ENCODE assay signal across 10 cellular contexts in the genomic region with DNA sequence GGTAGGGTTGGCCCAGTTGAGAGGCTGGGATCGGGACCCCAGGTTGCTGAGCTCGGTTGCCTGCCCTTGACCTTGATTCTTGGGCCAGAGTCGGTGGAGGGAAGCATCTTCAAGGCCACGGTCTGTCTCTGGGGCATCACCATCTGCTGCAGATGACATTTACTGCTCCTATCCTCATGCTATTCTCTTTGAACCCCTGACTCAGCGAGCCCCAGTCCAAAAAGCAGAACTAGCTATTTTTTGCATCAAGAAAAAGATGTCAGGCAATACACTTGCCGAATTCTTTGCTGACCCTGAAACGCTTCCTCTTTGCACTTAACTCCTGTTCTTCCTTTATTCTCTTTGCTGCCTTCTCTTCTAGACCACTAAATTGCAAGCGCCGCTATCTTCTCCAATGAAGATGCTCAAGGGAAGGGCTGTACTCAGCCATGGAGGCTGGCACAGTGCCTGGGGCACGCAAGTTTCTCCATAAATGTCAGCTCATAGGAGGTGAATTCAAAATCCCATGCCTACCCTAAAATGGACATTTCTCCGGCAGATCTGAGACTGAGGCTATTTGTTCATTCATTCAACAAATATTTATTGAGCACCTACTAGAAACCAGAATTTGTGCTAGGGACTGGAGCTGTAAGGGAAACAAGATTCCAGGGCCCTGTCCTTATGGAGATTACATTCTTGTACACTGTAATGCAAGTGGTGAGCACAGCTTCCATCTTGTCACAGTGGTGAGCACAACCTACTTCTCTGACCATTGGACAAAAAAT. TPM values are rescaled to one million over a fixed set of nuclear protein-coding genes. Genes with fewer than 3 reads are reported as not detected.
DNase-seq lines count a peak whose midpoint lies in the region; ATAC-seq and TF ChIP-seq lines count a peak whose summit lies in the region.
"Had no signal": no experiment of that assay in that cellular context is flagged by ENCODE, and none has a peak within 500 bp of the region (broad histone marks: within the 10 kb centered on the region; RNA-seq: fewer than 3 reads in every experiment).

No MANE protein-coding gene starts in this region.

- H3K9me3 ChIP-seq in esophagus (ENCODE audit: control insufficient read depth in 2 of 2, insufficient read depth in 1 of 2, low read depth in 1 of 2, low read length in 1 of 2) (no peaks in the 10 kb centered on the region), smooth muscle cell (replicated peaks; ENCODE audit: low read depth) (no peaks in the 10 kb centered on the region)

- H3K27ac ChIP-seq in esophagus (ENCODE audit: low read depth in 2 of 2, low read length in 1 of 2), result peak overlapping the region; percentile 69 to 85
- H3K27ac ChIP-seq in smooth muscle cell (ENCODE audit: low read depth), result no peak overlapping the region

- no peaks in the 10 kb centered on the region for H3K79me2 ChIP-seq in smooth muscle cell (ENCODE audit: low read depth)

- H3K36me3 ChIP-seq in esophagus (ENCODE audit: control insufficient read depth in 2 of 2, insufficient read depth in 2 of 2, low read length in 1 of 2) (no peaks in the 10 kb centered on the region), smooth muscle cell (ENCODE audit: low read depth) (no peaks in the 10 kb centered on the region)

- H3K4me1 ChIP-seq in esophagus (ENCODE audit: control insufficient read depth in 2 of 2, insufficient read depth in 2 of 2, low read length in 1 of 2) (peaks cover 0 to 2% of the 10 kb centered on the region in 2 donors), smooth muscle cell (ENCODE audit: low read depth) (no peaks in the 10 kb centered on the region)

- no peak overlapping the region for H3K9ac ChIP-seq in smooth muscle cell (ENCODE audit: low read depth)

- DNase-seq in AG10803 (ENCODE audit: low read depth), result no peak
- DNase-seq in NB4 (ENCODE audit: low read depth), result peak; percentile 90
- no peak for DNase-seq in omental fat pad (ENCODE audit: low spot score)
- DNase-seq in smooth muscle cell (lab: John Stamatoyannopoulos, UW; ENCODE audit: unreplicated experiment), result no peak
- DNase-seq in activated effector memory CD4-positive, alpha-beta T cell treated with anti-CD3 and anti-CD28 coated beads, Interleukin-2, amount 50 U/mL, for 16 hours, result no peak
- DNase-seq in OCI-M2 (lab: John Stamatoyannopoulos, UW; ENCODE audit: unreplicated experiment), result no peak
- no peak for DNase-seq in AG08395 (ENCODE audit: low spot score)
- DNase-seq: CD4-positive, alpha-beta memory T cell; NCI-H2029 had no signal

- H3F3A ChIP-seq in smooth muscle cell (ENCODE audit: low read depth), result peaks cover 7% of the 10 kb centered on the region

- 61 to 71% methylated on average over 11 of the region's 11 CpGs for WGBS in esophagus, 2 donors
- 94% methylated on average over 11 of the region's 11 CpGs for WGBS in smooth muscle cell (ENCODE audit: low lambda C conversion rate)

- ATAC-seq in omental fat pad (ENCODE audit: low FRiP score), result peak; percentile 31

- H3K4me2 ChIP-seq in smooth muscle cell, result no peak overlapping the region

- no peaks in the 10 kb centered on the region for H4K20me1 ChIP-seq in smooth muscle cell (ENCODE audit: low read depth)

- H3K27me3 ChIP-seq in esophagus (ENCODE audit: control insufficient read depth in 1 of 2, insufficient read depth in 2 of 2, low read length in 2 of 2), result no peaks in the 10 kb centered on the region
- H3K27me3 ChIP-seq in smooth muscle cell (ENCODE audit: low read depth), result peaks cover 4% of the 10 kb centered on the region

- H3K4me3 ChIP-seq in AG10803 (ENCODE audit: low read length) (peak overlapping the region; percentile 18), NB4 (ENCODE audit: low read depth, low read length) (no peak overlapping the region), esophagus (ENCODE audit: low read depth in 1 of 2, low read length in 2 of 2) (no peak overlapping the region), smooth muscle cell (no peak overlapping the region)

- no peak for TF ChIP-seq POLR2A in NB4 (IDR thresholded peaks at IDR 0.05; ENCODE audit: extremely low read depth, insufficient read length)

- TF ChIP-seq CTCF in AG10803 (conservative IDR thresholded peaks at IDR 0.05; ENCODE audit: low read length) (no peak), NB4 (IDR thresholded peaks at IDR 0.05; ENCODE audit: low read depth, low read length) (no peak), omental fat pad (IDR thresholded peaks at IDR 0.05) (no peak), smooth muscle cell (IDR thresholded peaks at IDR 0.05; ENCODE audit: borderline replicate concordance, insufficient read depth, poor library complexity, severe bottlenecking) (no peak)

- no peak overlapping the region for H2AFZ ChIP-seq in smooth muscle cell (ENCODE audit: low read depth)

RNA-seq across cellular contexts. Expression of a gene that starts 20.5 kb away (rescaled TPM):
- polyA plus RNA-seq in esophagus (100 to 1,000 TPM; 221 to 272 TPM), smooth muscle cell (405 TPM in 2 replicates)
- total RNA-seq in omental fat pad (100 to 1,000 TPM in 3 of 4 donors, 10 to 100 TPM in 1; 98.0 to 130 (median 120) TPM), smooth muscle cell (205 and 209 TPM in 2 replicates)
